ENCODE assay signal across 1 cellular context in genomic region chr14:75258803-75259509, GRCh38.
A peak's percentile ranks its signal among the peaks of the same experiment; 100 is the strongest.
TF ChIP-seq lines count a peak whose summit lies in the region.

No MANE protein-coding gene starts in this region.

TF ChIP-seq in HEK293, 187 proteins besides CTCF, POLR2A, EP300 and RAD21 (continued from another document):
- TF ChIP-seq, protein P1, sequence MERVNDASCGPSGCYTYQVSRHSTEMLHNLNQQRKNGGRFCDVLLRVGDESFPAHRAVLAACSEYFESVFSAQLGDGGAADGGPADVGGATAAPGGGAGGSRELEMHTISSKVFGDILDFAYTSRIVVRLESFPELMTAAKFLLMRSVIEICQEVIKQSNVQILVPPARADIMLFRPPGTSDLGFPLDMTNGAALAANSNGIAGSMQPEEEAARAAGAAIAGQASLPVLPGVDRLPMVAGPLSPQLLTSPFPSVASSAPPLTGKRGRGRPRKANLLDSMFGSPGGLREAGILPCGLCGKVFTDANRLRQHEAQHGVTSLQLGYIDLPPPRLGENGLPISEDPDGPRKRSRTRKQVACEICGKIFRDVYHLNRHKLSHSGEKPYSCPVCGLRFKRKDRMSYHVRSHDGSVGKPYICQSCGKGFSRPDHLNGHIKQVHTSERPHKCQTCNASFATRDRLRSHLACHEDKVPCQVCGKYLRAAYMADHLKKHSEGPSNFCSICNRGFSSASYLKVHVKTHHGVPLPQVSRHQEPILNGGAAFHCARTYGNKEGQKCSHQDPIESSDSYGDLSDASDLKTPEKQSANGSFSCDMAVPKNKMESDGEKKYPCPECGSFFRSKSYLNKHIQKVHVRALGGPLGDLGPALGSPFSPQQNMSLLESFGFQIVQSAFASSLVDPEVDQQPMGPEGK (tag by site-specific recombination; IDR thresholded peaks at IDR 0.05), result peak; percentile 60
- TF ChIP-seq ZNF394 (tag by site-specific recombination; IDR thresholded peaks at IDR 0.05; ENCODE audit: borderline replicate concordance), result peak; percentile 32; the same call in 1 of the 2 replicates
- TF ChIP-seq, protein P2, sequence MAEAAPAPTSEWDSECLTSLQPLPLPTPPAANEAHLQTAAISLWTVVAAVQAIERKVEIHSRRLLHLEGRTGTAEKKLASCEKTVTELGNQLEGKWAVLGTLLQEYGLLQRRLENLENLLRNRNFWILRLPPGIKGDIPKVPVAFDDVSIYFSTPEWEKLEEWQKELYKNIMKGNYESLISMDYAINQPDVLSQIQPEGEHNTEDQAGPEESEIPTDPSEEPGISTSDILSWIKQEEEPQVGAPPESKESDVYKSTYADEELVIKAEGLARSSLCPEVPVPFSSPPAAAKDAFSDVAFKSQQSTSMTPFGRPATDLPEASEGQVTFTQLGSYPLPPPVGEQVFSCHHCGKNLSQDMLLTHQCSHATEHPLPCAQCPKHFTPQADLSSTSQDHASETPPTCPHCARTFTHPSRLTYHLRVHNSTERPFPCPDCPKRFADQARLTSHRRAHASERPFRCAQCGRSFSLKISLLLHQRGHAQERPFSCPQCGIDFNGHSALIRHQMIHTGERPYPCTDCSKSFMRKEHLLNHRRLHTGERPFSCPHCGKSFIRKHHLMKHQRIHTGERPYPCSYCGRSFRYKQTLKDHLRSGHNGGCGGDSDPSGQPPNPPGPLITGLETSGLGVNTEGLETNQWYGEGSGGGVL (tag by site-specific recombination; IDR thresholded peaks at IDR 0.05), result peak; percentile 90
- peak; percentile 51; the same call in 1 of the 2 replicates for TF ChIP-seq ZNF335 (tag by site-specific recombination; conservative IDR thresholded peaks at IDR 0.05)
- TF ChIP-seq IKZF3 (tag by site-specific recombination; IDR thresholded peaks at IDR 0.05), result 0 out of 2 replicates have a peak, but pooled peaks have one; percentile 67
- peak; percentile 99 for TF ChIP-seq ZNF341 (tag by site-specific recombination; IDR thresholded peaks at IDR 0.05; ENCODE audit: low read depth)
- peak; percentile 74 for TF ChIP-seq SCRT2 (tag by site-specific recombination; IDR thresholded peaks at IDR 0.05)
- peak; percentile 42; the same call in 1 of the 2 replicates for TF ChIP-seq KLF9 (tag by site-specific recombination; IDR thresholded peaks at IDR 0.05; ENCODE audit: low read depth)
- TF ChIP-seq ZNF626 (tag by site-specific recombination; IDR thresholded peaks at IDR 0.05), result no peak
- no peak for TF ChIP-seq ZNF311 (tag by site-specific recombination; IDR thresholded peaks at IDR 0.05; ENCODE audit: borderline replicate concordance)
- peak; percentile 70; the same call in 1 of the 2 replicates for TF ChIP-seq ZBTB48 (tag by site-specific recombination; IDR thresholded peaks at IDR 0.05)
- TF ChIP-seq ZBTB17 (tag by site-specific recombination; IDR thresholded peaks at IDR 0.05), result peak; percentile 82
- no peak for TF ChIP-seq ZBTB10 (tag by site-specific recombination; IDR thresholded peaks at IDR 0.05)
- no peak for TF ChIP-seq ZNF658 (tag by site-specific recombination; IDR thresholded peaks at IDR 0.05)
- TF ChIP-seq FEZF1 (tag by site-specific recombination; IDR thresholded peaks at IDR 0.05), result no peak
- peak; percentile 46; the same call in 1 of the 2 replicates for TF ChIP-seq GLIS2 (tag by site-specific recombination; IDR thresholded peaks at IDR 0.05)
- TF ChIP-seq MYNN (tag by site-specific recombination; IDR thresholded peaks at IDR 0.05; ENCODE audit: borderline replicate concordance), result peak; percentile 11; the same call in 1 of the 2 replicates
- peak; percentile 84 for TF ChIP-seq KLF10 (tag by site-specific recombination; IDR thresholded peaks at IDR 0.05)
- peak; percentile 81; the same call in 1 of the 2 replicates for TF ChIP-seq ZNF610 (tag by site-specific recombination; IDR thresholded peaks at IDR 0.05; ENCODE audit: borderline replicate concordance)
- peak; percentile 27; the same call in 1 of the 2 replicates for TF ChIP-seq ZNF76 (tag by site-specific recombination; IDR thresholded peaks at IDR 0.05; ENCODE audit: borderline replicate concordance, low read depth)
- no peak for TF ChIP-seq ZNF692 (tag by site-specific recombination; IDR thresholded peaks at IDR 0.05)
- peak; percentile 33; the same call in 1 of the 2 replicates for TF ChIP-seq SP7 (tag by site-specific recombination; IDR thresholded peaks at IDR 0.05)
- TF ChIP-seq ZFP37 (tag by site-specific recombination; IDR thresholded peaks at IDR 0.05), result no peak
- no peak for TF ChIP-seq ZNF416 (tag by site-specific recombination; IDR thresholded peaks at IDR 0.05)
- TF ChIP-seq ZXDB (tag by site-specific recombination; IDR thresholded peaks at IDR 0.05), result peak; percentile 77
- peak; percentile 56 for TF ChIP-seq ZIC2 (tag by site-specific recombination; IDR thresholded peaks at IDR 0.05)
- peak; percentile 76 for TF ChIP-seq ZBTB44 (tag by site-specific recombination; IDR thresholded peaks at IDR 0.05)
